Comparison of ENCODE assay signal across 8 cellular contexts in genomic region chr5:157312492-157312891, GRCh38. TPM values are rescaled to one million over a fixed set of nuclear protein-coding genes. Genes with fewer than 3 reads are reported as not detected.
DNase-seq lines count a peak whose midpoint lies in the region; ATAC-seq and TF ChIP-seq lines count a peak whose summit lies in the region.

No MANE protein-coding gene starts in this region.

- no peak for ATAC-seq in Right ventricle myocardium inferior
- ATAC-seq in HG02610 (IDR thresholded peaks at IDR 0.05; ENCODE audit: unreplicated experiment), result peak; percentile 78
- ATAC-seq in lower lobe of right lung, result peak; percentile 76 to 80

- H3K9me3 ChIP-seq in cardiac muscle cell (ENCODE audit: low read depth) (no peaks in the 10 kb centered on the region), lower lobe of right lung (no peaks in the 10 kb centered on the region)

- H3K4me3 ChIP-seq in cardiac muscle cell (no peak overlapping the region), lower lobe of right lung (no peak overlapping the region)

- H3K27ac ChIP-seq in cardiac muscle cell, result no peak overlapping the region
- H3K27ac ChIP-seq in lower lobe of right lung, result no peak overlapping the region

- H3K36me3 ChIP-seq in cardiac muscle cell (peaks cover 23% of the 10 kb centered on the region), lower lobe of right lung (peaks cover 4% of the 10 kb centered on the region)

- no peaks in the 10 kb centered on the region for H3K27me3 ChIP-seq in cardiac muscle cell
- no peaks in the 10 kb centered on the region for H3K27me3 ChIP-seq in lower lobe of right lung (ENCODE audit: low read depth)

- H3K4me1 ChIP-seq in cardiac muscle cell (ENCODE audit: low read depth), result no peaks in the 10 kb centered on the region
- no peaks in the 10 kb centered on the region for H3K4me1 ChIP-seq in lower lobe of right lung

- DNase-seq in cardiac muscle cell (ENCODE audit: low read depth in 1 of 2, low spot score in 1 of 2) (peak; percentile 52 to 68), Right ventricle myocardium inferior (ENCODE audit: missing footprints) (no peak), NCI-H146 (lab: John Stamatoyannopoulos, UW) (peak; percentile 40), cerebellum (ENCODE audit: low spot score) (peak; percentile 55), lower lobe of right lung (no peak)
- DNase-seq in activated CD4-positive, CD25-positive, alpha-beta regulatory T cell treated with anti-CD3 and anti-CD28 coated beads, Interleukin-2, amount 50 U/mL, for 16 hours (ENCODE audit: low read depth, low spot score), result peak; percentile 30
- DNase-seq in stimulated activated CD8-positive, alpha-beta memory T cell treated with anti-CD3 and anti-CD28 coated beads, Interleukin-7, amount 100 ng/mL, for 1 hour (ENCODE audit: low read depth in 2 of 2), result peak; percentile 33 to 37

- intact Hi-C loops in Right ventricle myocardium inferior (cut with DNase I), result loop anchor here (5.0 kb wide), 1 partner anchor 165 kb away; no protein-coding TSS in a partner anchor
- intact Hi-C loops in lower lobe of right lung (cut with DNase I), result no loop called here

- TF ChIP-seq CTCF in cardiac muscle cell (IDR thresholded peaks at IDR 0.05; ENCODE audit: low read depth, low read length), result peak; percentile 81
- peak; percentile 63 for TF ChIP-seq CTCF in lower lobe of right lung (IDR thresholded peaks at IDR 0.05)

RNA-seq across cellular contexts. Expression of gene CYFIP2, which starts 46.6 kb away (rescaled TPM):
- total RNA-seq in cardiac muscle cell, result 228 and 299 TPM in 2 replicates
- polyA plus RNA-seq in cardiac muscle cell, result 126 and 171 TPM in 2 replicates
- total RNA-seq in Right ventricle myocardium inferior, result 29.6 TPM
- 94.8 TPM for total RNA-seq in cerebellum
- total RNA-seq in lower lobe of right lung, result 36.6 TPM

Comparison
In these comparisons a context has a peak if more than half of its experiments do, and no peak if none do; other contexts are left out.
1. DNase-seq: peak in cardiac muscle cell (2 of 2), NCI-H146 (single experiment), activated CD4-positive, CD25-positive, alpha-beta regulatory T cell treated with anti-CD3 and anti-CD28 coated beads, Interleukin-2, amount 50 U/mL, for 16 hours (single experiment), cerebellum (single experiment) and stimulated activated CD8-positive, alpha-beta memory T cell treated with anti-CD3 and anti-CD28 coated beads, Interleukin-7, amount 100 ng/mL, for 1 hour (2 of 2); none in Right ventricle myocardium inferior (single experiment) and lower lobe of right lung (single experiment).